ENCODE assay signal across 16 cellular contexts in the genomic region with DNA sequence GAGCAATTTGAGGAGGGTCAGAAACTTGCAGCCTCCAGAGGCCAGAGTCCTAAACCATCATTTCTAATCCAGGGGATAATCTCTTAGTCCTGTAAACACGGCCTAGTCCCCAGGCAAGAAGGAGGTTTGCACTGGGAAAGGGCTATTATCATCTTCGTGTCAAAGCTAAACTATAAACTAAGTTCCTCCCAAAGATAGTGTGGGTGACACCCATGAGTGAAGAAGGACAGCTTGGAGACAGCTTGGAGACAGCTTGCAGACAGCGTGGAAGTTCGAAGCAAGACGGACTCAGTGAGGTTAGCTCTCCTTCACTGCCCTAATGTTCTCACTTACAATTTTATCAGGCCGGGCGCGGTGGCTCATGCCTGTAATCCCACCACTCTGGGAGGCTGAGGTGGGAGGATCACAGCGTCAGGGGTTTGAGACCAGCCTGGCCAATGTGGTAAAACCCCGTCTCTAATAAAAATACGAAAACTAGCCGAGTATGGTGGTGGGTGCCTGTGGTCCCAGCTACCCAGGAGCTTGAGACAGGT. TPM values are rescaled to one million over a fixed set of nuclear protein-coding genes. Genes with fewer than 3 reads are reported as not detected.
DNase-seq lines count a peak whose midpoint lies in the region; FAIRE-seq and TF ChIP-seq lines count a peak whose summit lies in the region.
"Had no signal": no experiment of that assay in that cellular context is flagged by ENCODE, and none has a peak within 500 bp of the region (broad histone marks: within the 10 kb centered on the region; RNA-seq: fewer than 3 reads in every experiment).

No MANE protein-coding gene starts in this region.

- intact Hi-C loops in posterior vena cava (cut with DNase I), result no loop called here

- no peaks in the 10 kb centered on the region for H3K23me2 ChIP-seq in H9 (ENCODE audit: insufficient read length, low read depth, low read length, poor library complexity, severe bottlenecking)

- H3K36me3 ChIP-seq in WERI-Rb-1 (no peaks in the 10 kb centered on the region), keratinocyte (ENCODE audit: control insufficient read depth in 2 of 2, extremely low read depth in 1 of 2, insufficient read depth in 2 of 2, low read length in 2 of 2) (no peaks in the 10 kb centered on the region)
- H3K36me3 ChIP-seq: breast epithelium had no signal

- no peak for FAIRE-seq in keratinocyte (lab: Jason Lieb, UNC)
- FAIRE-seq: GM12891 had no signal

- H3K4me1 ChIP-seq in H9 (ENCODE audit: insufficient read depth, low read length) (no peaks in the 10 kb centered on the region), keratinocyte (ENCODE audit: control insufficient read depth, extremely low read depth, insufficient read depth, low read length) (peaks cover 12% of the 10 kb centered on the region)
- H3K4me1 ChIP-seq: breast epithelium, testis had no signal

- peaks cover 4% of the 10 kb centered on the region for H3K27me3 Mint-ChIP-seq in H9 (ENCODE audit: low read depth)
- H3K27me3 Mint-ChIP-seq: CD4-positive, alpha-beta T cell; memory B cell had no signal

- no peak overlapping the region for H2AK5ac ChIP-seq in H9 (ENCODE audit: insufficient read length, low read length)

- H3K4me2 ChIP-seq in H9 (ENCODE audit: insufficient read depth, insufficient read length, low read length) (no peak overlapping the region), keratinocyte (ENCODE audit: control insufficient read depth, extremely low read depth, insufficient read depth, low read depth, low read length) (peak overlapping the region; percentile 69)

- H4K20me1 ChIP-seq in H9 (ENCODE audit: control insufficient read depth, insufficient read depth, insufficient read length) (no peaks in the 10 kb centered on the region), keratinocyte (ENCODE audit: control insufficient read depth, extremely low read depth, insufficient read depth, low read length) (no peaks in the 10 kb centered on the region)

- DNase-seq in H9, result no peak
- DNase-seq in WERI-Rb-1, result peak; percentile 68
- DNase-seq in keratinocyte (ENCODE audit: low read depth, low spot score), result no peak
- DNase-seq in posterior vena cava (ENCODE audit: low spot score), result peak; percentile 10
- no peak for DNase-seq in HuH-7.5 (ENCODE audit: low spot score)
- DNase-seq in NCI-H1694 treated with DMSO at 0.1 percent for 48 hours (lab: John Stamatoyannopoulos, UW), result no peak
- no peak for DNase-seq in NCI-H128 (lab: John Stamatoyannopoulos, UW; ENCODE audit: unreplicated experiment)
- DNase-seq: activated naive CD4-positive, alpha-beta T cell; CD4-positive, alpha-beta T cell; effector memory CD4-positive, alpha-beta T cell; NCI-H1048; NCI-H2227 treated with DMSO at 0.1 percent for 48 hours; testis had no signal

- no peaks in the 10 kb centered on the region for H3K27me3 ChIP-seq in H9 (ENCODE audit: insufficient read depth, low read length)
- H3K27me3 ChIP-seq in WERI-Rb-1 (ENCODE audit: insufficient read depth, low read depth, severe bottlenecking), result no peaks in the 10 kb centered on the region
- H3K27me3 ChIP-seq in keratinocyte (ENCODE audit: control insufficient read depth, extremely low read depth, insufficient read depth, low read length), result no peaks in the 10 kb centered on the region
- H3K27me3 ChIP-seq: testis had no signal

- no peaks in the 10 kb centered on the region for H3K79me1 ChIP-seq in H9 (ENCODE audit: insufficient read depth, low read depth, low read length, poor library complexity, severe bottlenecking)

- no peak overlapping the region for H4K91ac ChIP-seq in H9 (ENCODE audit: insufficient read length, low read depth, low read length)

- no peak overlapping the region for H3K18ac ChIP-seq in H9 (ENCODE audit: insufficient read length, low read depth, low read length)

- H3K9ac ChIP-seq in H9 (ENCODE audit: extremely low read depth, insufficient read length, low read length), result no peak overlapping the region
- no peak overlapping the region for H3K9ac ChIP-seq in keratinocyte (ENCODE audit: control insufficient read depth, extremely low read depth, insufficient read depth, low read length)

- dilution Hi-C loops in keratinocyte (cut with MboI; ENCODE audit: extremely low pct_ligation_motif_present, low sequenced_read_pairs), result no loop called here

- H3K4me3 ChIP-seq in WERI-Rb-1 (ENCODE audit: low read depth, low read length), result peak overlapping the region; percentile 48
- peak overlapping the region in 1 of 3 experiments; percentile 57 for H3K4me3 ChIP-seq in keratinocyte (ENCODE audit: control insufficient read depth in 2 of 3, extremely low read depth in 1 of 3, insufficient read depth in 2 of 3, low read depth in 1 of 3, low read length in 3 of 3)
- H3K4me3 ChIP-seq: breast epithelium, testis had no signal

- no peak overlapping the region for H3K4ac ChIP-seq in H9 (ENCODE audit: low read depth, low read length)

- peak overlapping the region in 2 of 3 experiments; percentile 46 to 70; a peak in 3 of 7 replicates for H3K27ac Mint-ChIP-seq in H9
- H3K27ac Mint-ChIP-seq: CD4-positive, alpha-beta T cell; memory B cell had no signal

- H4K5ac ChIP-seq in H9 (ENCODE audit: insufficient read length, low read depth, low read length), result no peak overlapping the region

- no peak overlapping the region for H2BK15ac ChIP-seq in H9 (ENCODE audit: low read depth, low read length)

- H3K27ac ChIP-seq in H9 (ENCODE audit: insufficient read length, low read depth, low read length), result no peak overlapping the region
- H3K27ac ChIP-seq in WERI-Rb-1, result peak overlapping the region; percentile 81
- H3K27ac ChIP-seq in keratinocyte (ENCODE audit: control insufficient read depth, insufficient read depth, low read length), result no peak overlapping the region
- H3K27ac ChIP-seq: breast epithelium, testis had no signal

- no peak overlapping the region for H3K56ac ChIP-seq in H9 (ENCODE audit: insufficient read length, low read depth, low read length)

- H3T11ph ChIP-seq in H9 (ENCODE audit: low read length), result no peak overlapping the region

- H3K23ac ChIP-seq in H9 (ENCODE audit: insufficient read length, low read depth, low read length), result no peak overlapping the region

- H2BK120ac ChIP-seq in H9 (ENCODE audit: low read depth, low read length, poor library complexity, severe bottlenecking), result no peak overlapping the region

- no peak overlapping the region for H4K8ac ChIP-seq in H9 (replicated peaks; ENCODE audit: insufficient read length, low read depth, low read length)

- H2BK12ac ChIP-seq in H9 (ENCODE audit: insufficient read length, low read depth, low read length), result no peak overlapping the region

- TF ChIP-seq CTCF in H9 (conservative IDR thresholded peaks at IDR 0.05), result no peak
- TF ChIP-seq CTCF in WERI-Rb-1 (IDR thresholded peaks at IDR 0.05; ENCODE audit: low read depth, low read length), result no peak
- TF ChIP-seq CTCF in keratinocyte (optimal IDR thresholded peaks at IDR 0.05 in 1 of 3, IDR thresholded peaks at IDR 0.05 in 1 of 3, conservative IDR thresholded peaks at IDR 0.05 in 1 of 3; ENCODE audit: extremely low read depth in 1 of 3, insufficient read depth in 2 of 3, low read length in 3 of 3), result no peak

- H3K14ac ChIP-seq in H9 (ENCODE audit: insufficient read depth, low read length), result no peak overlapping the region

- no peaks in the 10 kb centered on the region; a peak in 1 of 7 replicates for H3K36me3 Mint-ChIP-seq in H9 (ENCODE audit: insufficient read depth in 1 of 3, low read depth in 3 of 3)
- H3K36me3 Mint-ChIP-seq: memory B cell had no signal

- H3K4me3 Mint-ChIP-seq in H9, result no peak overlapping the region
- H3K4me3 Mint-ChIP-seq: CD4-positive, alpha-beta T cell; memory B cell had no signal

- H3K9me1 ChIP-seq in keratinocyte (ENCODE audit: control insufficient read depth, extremely low read depth, insufficient read depth, low read length), result no peaks in the 10 kb centered on the region

- no peak overlapping the region for H2BK5ac ChIP-seq in H9 (ENCODE audit: insufficient read length, low read length)

- H3K9me3 ChIP-seq in H9 (ENCODE audit: control insufficient read depth, low read depth, low read length) (no peaks in the 10 kb centered on the region), WERI-Rb-1 (ENCODE audit: severe bottlenecking) (no peaks in the 10 kb centered on the region), keratinocyte (ENCODE audit: control insufficient read depth, low read depth, low read length) (peaks cover 3% of the 10 kb centered on the region)
- H3K9me3 ChIP-seq: breast epithelium, testis had no signal

- no peaks in the 10 kb centered on the region for H3K79me2 ChIP-seq in H9 (ENCODE audit: insufficient read depth, low read length)
- no peaks in the 10 kb centered on the region for H3K79me2 ChIP-seq in keratinocyte (ENCODE audit: control insufficient read depth, insufficient read depth, low read length)

- H2BK20ac ChIP-seq in H9 (ENCODE audit: low read depth, low read length, poor library complexity, severe bottlenecking), result no peak overlapping the region

- H3K9me3 Mint-ChIP-seq in H9, result peaks cover 2 to 3% of the 10 kb centered on the region in 2 experiments; a peak in 2 of 5 replicates
- H3K9me3 Mint-ChIP-seq: CD4-positive, alpha-beta T cell; memory B cell had no signal

- H2AFZ ChIP-seq in H9 (ENCODE audit: low read length), result no peak overlapping the region
- H2AFZ ChIP-seq in keratinocyte (ENCODE audit: control insufficient read depth, low read length), result peak overlapping the region; percentile 84

- H3K4me1 Mint-ChIP-seq in H9, result peaks cover 10 to 13% of the 10 kb centered on the region in 2 experiments
- H3K4me1 Mint-ChIP-seq: memory B cell had no signal

- WGBS in H9 (ENCODE audit: extremely low coverage, insufficient read length, low lambda C conversion rate), result no CpG with 5 or more reads among the region's 12 CpGs

RNA-seq across cellular contexts. Expression of a gene that starts 19.3 kb away (rescaled TPM):
- total RNA-seq in H9 (2021), result 96.5 and 96.9 TPM in 2 replicates
- polyA plus RNA-seq in keratinocyte, result 6.3 to 7.1 TPM (median 6.5 TPM) in 3 replicates
- 29.2 TPM for polyA plus RNA-seq in keratinocyte (2011; ENCODE audit: low read depth)
- polyA plus RNA-seq in keratinocyte (2011; cell fraction: cytosol; rRNA removed), result 2.7 and 3.9 TPM in 2 replicates
- 9.7 and 13.2 TPM in 2 replicates for polyA plus RNA-seq in keratinocyte (2011; cell fraction: nucleus; rRNA removed)
- polyA plus RNA-seq in keratinocyte (2012; ENCODE audit: low replicate concordance), result 7.6 and 37.3 TPM in 2 replicates
- polyA minus RNA-seq in keratinocyte, result 10.5 to 31.5 TPM (median 12.1 TPM) in 3 replicates
- 9.6 TPM for polyA minus RNA-seq in keratinocyte (2011; cell fraction: cytosol; rRNA and poly(A)+ RNA removed)
- polyA minus RNA-seq in keratinocyte (2011; cell fraction: nucleus; rRNA and poly(A)+ RNA removed), result 8.2 and 13.7 TPM in 2 replicates
- 1 to 10 TPM; 3.1 to 5.6 TPM for total RNA-seq in posterior vena cava

RNA-seq across cellular contexts. Expression of a gene that starts 56.7 kb away (rescaled TPM):
- total RNA-seq in H9 (2021) (64.0 and 64.5 TPM in 2 replicates), posterior vena cava (10 to 100 TPM; 31.1 to 34.9 TPM)
- 16.7 to 22.7 TPM (median 20.2 TPM) in 3 replicates for polyA plus RNA-seq in keratinocyte
- polyA plus RNA-seq in keratinocyte (2011; ENCODE audit: low read depth), result 12.3 TPM
- polyA plus RNA-seq in keratinocyte (2011; cell fraction: cytosol; rRNA removed), result 8.5 and 22.3 TPM in 2 replicates
- 19.9 and 24.8 TPM in 2 replicates for polyA plus RNA-seq in keratinocyte (2011; cell fraction: nucleus; rRNA removed)
- polyA plus RNA-seq in keratinocyte (2012; ENCODE audit: low replicate concordance), result 23.3 and 34.1 TPM in 2 replicates
- polyA minus RNA-seq in keratinocyte, result 10.0 to 15.1 TPM (median 10.9 TPM) in 3 replicates
- 36.6 TPM for polyA minus RNA-seq in keratinocyte (2011; cell fraction: cytosol; rRNA and poly(A)+ RNA removed)
- 11.4 and 12.3 TPM in 2 replicates for polyA minus RNA-seq in keratinocyte (2011; cell fraction: nucleus; rRNA and poly(A)+ RNA removed)

Comparison
In these comparisons a context has a peak if more than half of its experiments do, and no peak if none do; other contexts are left out.
1. DNase-seq: peak in WERI-Rb-1 (single experiment) and posterior vena cava (single experiment); none in H9 (single experiment), keratinocyte (single experiment), HuH-7.5 (single experiment), NCI-H1694 treated with DMSO at 0.1 percent for 48 hours (single experiment) and NCI-H128 (single experiment).
2. RNA of a gene that starts 19.3 kb away (total RNA-seq): 96.5 to 96.9 TPM in H9; 3.1 to 5.6 TPM in posterior vena cava; every median in the first group is over 10 times any median in the second.